ENCODE assay signal across 8 cellular contexts in genomic region chr14:102819790-102820330, GRCh38. TPM values are rescaled to one million over a fixed set of nuclear protein-coding genes. Genes with fewer than 3 reads are reported as not detected.
DNase-seq lines count a peak whose midpoint lies in the region; ATAC-seq, FAIRE-seq and TF ChIP-seq lines count a peak whose summit lies in the region.

No MANE protein-coding gene starts in this region.

- no peak overlapping the region for H3K56ac ChIP-seq in IMR-90 (ENCODE audit: extremely low read depth, insufficient read depth, low read length)

- H4K5ac ChIP-seq in IMR-90 (ENCODE audit: low read depth, low read length): no peak overlapping the region

- TF ChIP-seq POLR2A in IMR-90 (IDR thresholded peaks at IDR 0.05; ENCODE audit: low read depth, low read length): no peak
- TF ChIP-seq POLR2A in esophagus squamous epithelium (IDR thresholded peaks at IDR 0.05): no peak

- H3K27me3 ChIP-seq in IMR-90 (ENCODE audit: control insufficient read depth, insufficient read depth, low read length) (no peaks in the 10 kb centered on the region), esophagus squamous epithelium (no peaks in the 10 kb centered on the region), pancreas (no peaks in the 10 kb centered on the region)

- no peak for TF ChIP-seq CTCF in GM12875 (IDR thresholded peaks at IDR 0.05; ENCODE audit: borderline replicate concordance, insufficient read depth, low read depth, low read length)
- TF ChIP-seq CTCF in IMR-90 (conservative IDR thresholded peaks at IDR 0.05; ENCODE audit: low read depth, low read length): no peak
- no peak for TF ChIP-seq CTCF in esophagus squamous epithelium (IDR thresholded peaks at IDR 0.05)
- no peak for TF ChIP-seq CTCF in pancreas (IDR thresholded peaks at IDR 0.05)

- H3K23ac ChIP-seq in IMR-90 (ENCODE audit: low read depth, low read length): no peak overlapping the region

- no peak overlapping the region for H4K8ac ChIP-seq in IMR-90 (ENCODE audit: low read depth in 2 of 2, low read length in 2 of 2)

- dilution Hi-C loops in IMR-90 (cut with HindIII; ENCODE audit: low sequenced_read_pairs, unreplicated experiment): no loop called here

- TF ChIP-seq RAD21 in IMR-90 (IDR thresholded peaks at IDR 0.05; ENCODE audit: low read length): no peak

- no peaks in the 10 kb centered on the region for H3K36me3 ChIP-seq in IMR-90 (ENCODE audit: control insufficient read depth, insufficient read depth, low read length)
- H3K36me3 ChIP-seq in esophagus squamous epithelium: no peaks in the 10 kb centered on the region
- H3K36me3 ChIP-seq in pancreas: no peaks in the 10 kb centered on the region

- no peak overlapping the region for H2AFZ ChIP-seq in IMR-90 (replicated peaks; ENCODE audit: low read length, poor library complexity)

- intact Hi-C loops in IMR-90 (cut with micrococcal nuclease) (no loop called here), esophagus squamous epithelium (cut with DNase I) (no loop called here), pancreas (cut with DNase I) (no loop called here)

- peaks cover 38 to 81% of the 10 kb centered on the region in 2 experiments for H3K79me1 ChIP-seq in IMR-90 (ENCODE audit: low read depth in 1 of 2, low read length in 2 of 2)

- no TSS peak for BruUV-seq in IMR-90 (replicated peaks; lab: Mats Ljungman, UMichigan)

- no peak for FAIRE-seq in pancreas (lab: Jason Lieb, UNC)

- no peak overlapping the region for H3K18ac ChIP-seq in IMR-90 (ENCODE audit: low read depth, low read length)

- no peak overlapping the region for H2BK20ac ChIP-seq in IMR-90 (ENCODE audit: low read depth, low read length)

- peak; percentile 31 for DNase-seq in IMR-90
- DNase-seq in esophagus squamous epithelium (lab: John Stamatoyannopoulos, UW): no peak
- no peak for DNase-seq in LoVo (ENCODE audit: low spot score)
- DNase-seq in NK-92 treated with Interleukin-12 subunit alpha and Interleukin-12 subunit beta, amount 100 ng/mL, for 24 hours (lab: John Stamatoyannopoulos, UW): no peak
- DNase-seq in pancreas: no peak
- DNase-seq in NCI-H1930 (lab: John Stamatoyannopoulos, UW): no peak

- no peak overlapping the region for H3K4me2 ChIP-seq in IMR-90 (ENCODE audit: low read depth, low read length)

- in situ Hi-C loops in IMR-90 (cut with MboI; ENCODE audit: low sequenced_read_pairs): no loop called here

- no peak overlapping the region for H3K27ac ChIP-seq in IMR-90 (ENCODE audit: insufficient read depth, low read length)
- peak overlapping the region; percentile 49 to 79 (median 66) for H3K27ac ChIP-seq in esophagus squamous epithelium
- H3K27ac ChIP-seq in pancreas: peak overlapping the region in 2 of 4 donors; percentile 58 to 68

- H3K9ac ChIP-seq in IMR-90 (ENCODE audit: low read depth, low read length): no peak overlapping the region

- H3K4ac ChIP-seq in IMR-90 (ENCODE audit: low read depth, low read length): no peak overlapping the region

- 100% methylated on average over 1 of the region's 15 CpGs; no CpG with 5 or more reads in 1 of the 2 experiments for WGBS in IMR-90 (ENCODE audit: extremely low coverage in 2 of 2, insufficient read length in 1 of 2), 2 experiments
- 29 to 70% methylated on average over 8 of the region's 15 CpGs for WGBS in esophagus squamous epithelium, 2 donors
- WGBS in pancreas, 2 donors: 89 to 91% methylated on average over 15 of the region's 15 CpGs

- no peak overlapping the region for H3K14ac ChIP-seq in IMR-90 (replicated peaks; ENCODE audit: low read depth, low read length)

- no peak overlapping the region for H4K91ac ChIP-seq in IMR-90 (ENCODE audit: insufficient read depth, low read depth, low read length)

- no peaks in the 10 kb centered on the region for H3K9me3 ChIP-seq in IMR-90 (ENCODE audit: control insufficient read depth, insufficient read depth, low read length)
- H3K9me3 ChIP-seq in esophagus squamous epithelium: no peaks in the 10 kb centered on the region
- no peaks in the 10 kb centered on the region for H3K9me3 ChIP-seq in pancreas

- no peak overlapping the region for H2AK9ac ChIP-seq in IMR-90 (replicated peaks; ENCODE audit: low read depth, low read length, poor library complexity)

- H3K4me1 ChIP-seq in IMR-90 (ENCODE audit: control insufficient read depth, insufficient read depth, low read length) (peaks cover 5% of the 10 kb centered on the region; the same call in 1 of the 2 replicates), esophagus squamous epithelium (peaks cover under 1 to 62% (median 23%) of the 10 kb centered on the region in 3 donors), pancreas (peaks cover 0 to 5% (median 0%) of the 10 kb centered on the region in 3 donors)

- H2BK5ac ChIP-seq in IMR-90 (ENCODE audit: low read depth, low read length, poor library complexity, severe bottlenecking): no peak overlapping the region

- H3K4me3 ChIP-seq in GM12875 (ENCODE audit: low read depth, low read length): peak overlapping the region; percentile 41
- H3K4me3 ChIP-seq in IMR-90 (ENCODE audit: insufficient read depth, low read depth, low read length): no peak overlapping the region
- peak overlapping the region in 1 of 4 donors; percentile 49 for H3K4me3 ChIP-seq in esophagus squamous epithelium
- H3K4me3 ChIP-seq in pancreas: no peak overlapping the region

- ATAC-seq in GM21528 (IDR thresholded peaks at IDR 0.05; ENCODE audit: low FRiP score, unreplicated experiment): peak; percentile 34
- ATAC-seq in IMR-90 (ENCODE audit: low read depth): no peak
- no peak for ATAC-seq in pancreas

- peaks cover 63% of the 10 kb centered on the region for H4K20me1 ChIP-seq in IMR-90 (ENCODE audit: insufficient read depth, low read length)

- H2BK120ac ChIP-seq in IMR-90 (ENCODE audit: low read depth, low read length): no peak overlapping the region

- POLR2A ChIA-PET in IMR-90 (lab: Charles Lee; ENCODE audit: unreplicated experiment): no interaction called here

- H2AK5ac ChIP-seq in IMR-90 (ENCODE audit: low read depth, low read length): no peak overlapping the region

- CTCF ChIA-PET in IMR-90 (lab: Yijun Ruan, JAX): interaction anchor here (0.7 kb wide), 1 partner anchor 31 kb away, joined by 4 read pairs; no protein-coding TSS in a partner anchor

- H3K9me1 ChIP-seq in IMR-90 (ENCODE audit: insufficient read depth, low read length): peaks cover 6% of the 10 kb centered on the region

- no peak overlapping the region for H2BK15ac ChIP-seq in IMR-90 (ENCODE audit: low read depth, low read length)

TF ChIP-seq in IMR-90, 13 proteins besides CTCF, POLR2A, EP300 and RAD21:
- TF ChIP-seq MAZ (IDR thresholded peaks at IDR 0.05; ENCODE audit: borderline replicate concordance, low read depth, low read length) (no peak), MXI1 (IDR thresholded peaks at IDR 0.05; ENCODE audit: borderline replicate concordance, low read depth, low read length) (no peak), CHD1 (IDR thresholded peaks at IDR 0.05; ENCODE audit: low read depth, low read length) (no peak)
- TF ChIP-seq, protein P1, sequence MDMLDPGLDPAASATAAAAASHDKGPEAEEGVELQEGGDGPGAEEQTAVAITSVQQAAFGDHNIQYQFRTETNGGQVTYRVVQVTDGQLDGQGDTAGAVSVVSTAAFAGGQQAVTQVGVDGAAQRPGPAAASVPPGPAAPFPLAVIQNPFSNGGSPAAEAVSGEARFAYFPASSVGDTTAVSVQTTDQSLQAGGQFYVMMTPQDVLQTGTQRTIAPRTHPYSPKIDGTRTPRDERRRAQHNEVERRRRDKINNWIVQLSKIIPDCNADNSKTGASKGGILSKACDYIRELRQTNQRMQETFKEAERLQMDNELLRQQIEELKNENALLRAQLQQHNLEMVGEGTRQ (IDR thresholded peaks at IDR 0.05; ENCODE audit: low read depth, low read length): no peak

RNA-seq across cellular contexts. Expression of gene TRAF3, which starts 42.6 kb away (rescaled TPM):
- total RNA-seq in IMR-90 (2012; rRNA removed) (25.3 and 25.6 TPM in 2 replicates), esophagus squamous epithelium (10 to 100 TPM; 11.2 to 19.3 (median 13.2) TPM), pancreas (10 to 100 TPM in 1 of 6 donors, 1 to 10 TPM in 5; 4.3 to 14.7 (median 6.4) TPM)
- polyA plus RNA-seq in IMR-90 (2012; rRNA removed) (21.2 TPM in 2 replicates), pancreas (1 to 10 TPM; 3.6 to 4.5 TPM)
- polyA plus RNA-seq in IMR-90 (2012; cell fraction: cytosol; rRNA removed): 10.5 and 14.4 TPM in 2 replicates
- 29.8 and 31.8 TPM in 2 replicates for polyA plus RNA-seq in IMR-90 (2012; cell fraction: nucleus; rRNA removed; ENCODE audit: low replicate concordance)
